Comparison of ENCODE assay signal across 25 cellular contexts in the genomic region with DNA sequence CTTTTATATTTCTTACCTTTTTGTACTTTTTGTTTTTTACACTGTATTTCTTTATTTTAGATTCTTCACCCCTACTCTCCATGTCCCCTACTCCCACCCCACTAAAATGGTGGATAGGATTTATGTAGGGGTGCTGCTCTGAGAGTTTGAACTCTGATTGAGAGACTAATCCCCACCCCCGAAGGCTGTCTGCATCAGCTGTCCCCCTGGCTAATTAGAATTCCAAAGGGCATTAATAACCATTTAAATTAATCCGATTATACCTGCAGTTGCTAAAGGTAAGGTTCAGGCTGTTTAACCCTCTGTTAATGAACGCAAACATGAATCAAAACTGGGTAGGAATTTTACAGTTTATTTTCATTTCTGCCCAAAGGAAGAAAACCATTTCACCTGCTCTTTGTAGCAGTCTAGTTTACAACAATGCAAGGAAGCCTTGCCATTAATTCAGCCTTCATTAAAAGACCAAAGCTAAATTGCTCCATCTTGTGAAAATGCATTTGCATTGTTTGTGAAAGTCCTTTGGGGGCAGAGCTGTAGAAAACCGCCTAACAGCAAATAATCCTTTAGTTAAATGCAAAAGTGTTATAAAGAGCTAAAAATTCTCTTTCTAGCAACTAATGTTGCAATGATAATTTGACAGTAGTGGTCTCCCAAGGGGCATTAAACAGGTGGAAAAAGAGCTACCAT.
DNase-seq lines count a peak whose midpoint lies in the region; ATAC-seq and TF ChIP-seq lines count a peak whose summit lies in the region.
"Had no signal": no experiment of that assay in that cellular context is flagged by ENCODE, and none has a peak within 500 bp of the region (broad histone marks: within the 10 kb centered on the region; RNA-seq: fewer than 3 reads in every experiment).

No MANE protein-coding gene starts in this region.

- H3K27ac Mint-ChIP-seq in naive B cell = peak overlapping the region; percentile 66 to 94 (median 88)
- H3K27ac Mint-ChIP-seq: activated CD8-positive, alpha-beta T cell treated with anti-CD3 and anti-CD28 coated beads for 36 hours had no signal

- H4K20me1 ChIP-seq in SU-DHL-6 (ENCODE audit: low read depth, low read length) = no peaks in the 10 kb centered on the region

- H3K79me2 ChIP-seq in SU-DHL-6 (ENCODE audit: insufficient read depth, low read length) = peaks cover 22% of the 10 kb centered on the region; the same call in 1 of the 2 replicates

- H3K9ac ChIP-seq in HUES48 (ENCODE audit: low read depth, low read length) (no peak overlapping the region; the same call in 1 of the 2 replicates), SU-DHL-6 (ENCODE audit: low read length) (peak overlapping the region; percentile 6; the same call in 1 of the 2 replicates)

- H3K4me1 ChIP-seq in HUES48 (ENCODE audit: control insufficient read depth, insufficient read depth, low read length) = peaks cover 37% of the 10 kb centered on the region
- H3K4me1 ChIP-seq: ascending aorta, Caco-2, transverse colon had no signal

- CTCF ChIA-PET in GM10248 (lab: Yijun Ruan, JAX) = interaction anchor here (0.8 to 3.5 kb wide), 5 partner anchors 9 to 195 kb away, joined by 3 to 21 read pairs (median 4); no protein-coding TSS in a partner anchor

- no peak for ATAC-seq in naive B cell (ENCODE audit: low read depth in 2 of 2)
- ATAC-seq: activated CD8-positive, alpha-beta T cell treated with anti-CD3 and anti-CD28 coated beads for 36 hours; activated T-cell treated with anti-CD3 and anti-CD28 coated beads, Interleukin-2, amount 50 U/mL, for 4 hours; lower lobe of right lung; sciatic nerve had no signal

- H3K36me3 Mint-ChIP-seq in naive B cell = peaks cover 16 to 24% of the 10 kb centered on the region in 2 donors

- H3K27me3 Mint-ChIP-seq in naive B cell = no peaks in the 10 kb centered on the region
- H3K27me3 Mint-ChIP-seq: activated CD8-positive, alpha-beta T cell treated with anti-CD3 and anti-CD28 coated beads for 36 hours had no signal

- H3K36me3 ChIP-seq in HUES48 (ENCODE audit: control insufficient read depth, insufficient read depth, low read length) = no peaks in the 10 kb centered on the region
- peaks cover 19% of the 10 kb centered on the region for H3K36me3 ChIP-seq in SU-DHL-6 (ENCODE audit: low read length)
- H3K36me3 ChIP-seq: SJSA1, transverse colon had no signal

- H3F3A ChIP-seq in SU-DHL-6 (ENCODE audit: insufficient read depth) = peaks cover 83% of the 10 kb centered on the region

- H3K27ac ChIP-seq in HUES48 (ENCODE audit: low read depth, low read length) = peak overlapping the region; percentile 74
- H3K27ac ChIP-seq in SU-DHL-6 (ENCODE audit: low read depth, low read length) = peak overlapping the region; percentile 97
- H3K27ac ChIP-seq: ascending aorta, lower lobe of right lung, PC-9, SJSA1, transverse colon had no signal

- POLR2A ChIA-PET in GM10248 (lab: Yijun Ruan, JAX) = no interaction called here

- H3K9me3 ChIP-seq in HUES48 (ENCODE audit: control insufficient read depth, insufficient read depth, low read length) (no peaks in the 10 kb centered on the region), SU-DHL-6 (ENCODE audit: insufficient read depth, low read length) (no peaks in the 10 kb centered on the region)
- H3K9me3 ChIP-seq: ascending aorta, Caco-2, lower lobe of right lung, SJSA1, transverse colon had no signal

- TF ChIP-seq CTCF in GM10248 (IDR thresholded peaks at IDR 0.05; ENCODE audit: control extremely low read depth, extremely low read depth, low read depth, missing control alignments) (peak; percentile 47), SU-DHL-6 (IDR thresholded peaks at IDR 0.05; ENCODE audit: insufficient read depth, low read length, poor library complexity, severe bottlenecking) (no peak)

- H3K4me2 ChIP-seq in SU-DHL-6 (ENCODE audit: low read depth, low read length, poor library complexity, severe bottlenecking) = peak overlapping the region; percentile 22
- H3K4me2 ChIP-seq: PC-9 had no signal

- H3K9me2 ChIP-seq in SU-DHL-6 (replicated peaks; ENCODE audit: insufficient read depth, low read length) = no peaks in the 10 kb centered on the region

- DNase-seq in GM10248 (ENCODE audit: extremely low spot score) (no peak), naive B cell (no peak), SIG-M5 (lab: John Stamatoyannopoulos, UW) (no peak), SK-N-DZ (ENCODE audit: low spot score) (no peak), NOMO-1 treated with DMSO at 0.1 percent for 48 hours (lab: John Stamatoyannopoulos, UW; ENCODE audit: unreplicated experiment) (no peak)
- DNase-seq in activated effector memory CD4-positive, alpha-beta T cell treated with Interleukin-2 at 50 U/mL for 16 hours = no peak
- DNase-seq: activated CD4-positive, CD25-positive, alpha-beta regulatory T cell; activated CD8-positive, alpha-beta T cell treated with anti-CD3 and anti-CD28 coated beads for 36 hours; activated naive CD4-positive, alpha-beta T cell treated with anti-CD3 and anti-CD28 coated beads, Interleukin-2, amount 50 U/mL, for 16 hours; activated T-cell treated with anti-CD3 and anti-CD28 coated beads, Interleukin-2, amount 50 U/mL, for 4 hours; Caco-2; cerebellar nuclear complex; head of caudate nucleus; lower lobe of right lung; NCI-H1092 treated with DMSO at 0.1 percent for 48 hours; NCI-H2081; NCI-H526; PC-9; stimulated activated naive CD4-positive, alpha-beta T cell treated with Interleukin-2 at 50 U/mL for 16 hours; transverse colon had no signal

- peaks cover 0 to 9% (median 5%) of the 10 kb centered on the region in 7 donors for H3K9me3 Mint-ChIP-seq in naive B cell
- H3K9me3 Mint-ChIP-seq: activated T-cell treated with anti-CD3 and anti-CD28 coated beads, Interleukin-2, amount 50 U/mL, for 4 hours had no signal

- no peak overlapping the region for H2AFZ ChIP-seq in SU-DHL-6 (ENCODE audit: low read depth, low read length, severe bottlenecking)
- H2AFZ ChIP-seq: PC-9 had no signal

- peaks cover 56 to 89% (median 77%) of the 10 kb centered on the region in 3 donors for H3K4me1 Mint-ChIP-seq in naive B cell

- H3K4me3 ChIP-seq in HUES48 (ENCODE audit: low read depth, low read length) (peak overlapping the region; percentile 43), SU-DHL-6 (ENCODE audit: insufficient read depth, low read length, poor library complexity, severe bottlenecking) (no peak overlapping the region)
- H3K4me3 ChIP-seq: ascending aorta, lower lobe of right lung, PC-9, SJSA1, transverse colon had no signal

- H3K27me3 ChIP-seq in HUES48 (ENCODE audit: control insufficient read depth, insufficient read depth, low read length) = no peaks in the 10 kb centered on the region
- no peaks in the 10 kb centered on the region for H3K27me3 ChIP-seq in SU-DHL-6 (ENCODE audit: low read length)
- H3K27me3 ChIP-seq: ascending aorta, SJSA1, transverse colon had no signal

- H3K4me3 Mint-ChIP-seq in naive B cell = peak overlapping the region; percentile 44 to 92 (median 69)
- H3K4me3 Mint-ChIP-seq: activated CD8-positive, alpha-beta T cell treated with anti-CD3 and anti-CD28 coated beads for 36 hours; activated T-cell treated with anti-CD3 and anti-CD28 coated beads, Interleukin-2, amount 50 U/mL, for 4 hours had no signal
